In the genomic region with DNA sequence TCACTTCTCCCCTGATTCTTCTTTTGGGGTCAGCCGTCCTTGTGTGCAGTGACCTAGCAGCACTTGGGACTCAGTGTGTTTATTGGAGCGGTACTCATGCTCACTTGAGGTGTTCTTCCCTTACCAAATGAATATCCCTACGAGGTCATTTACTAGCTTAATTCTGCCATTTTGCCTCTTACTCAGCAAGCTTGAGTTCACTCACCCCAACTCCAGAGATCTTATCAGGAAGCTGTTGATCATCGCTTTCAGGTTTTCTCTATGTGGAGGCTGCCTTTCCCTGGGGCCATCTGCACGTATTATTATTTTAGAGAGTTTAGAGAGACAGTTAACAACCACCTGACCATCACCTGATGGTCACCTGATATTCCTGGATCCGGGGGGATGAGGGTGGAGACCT, we compare ENCODE assay signal across 26 cellular contexts.
"Had no signal": no experiment of that assay in that cellular context is flagged by ENCODE, and none has a peak within 500 bp of the region (broad histone marks: within the 10 kb centered on the region; RNA-seq: fewer than 3 reads in every experiment).

No MANE protein-coding gene starts in this region.

- H3K4me3 ChIP-seq: pancreas, prostate gland, right lobe of liver, sigmoid colon, stomach, thoracic aorta, thyroid gland, tibial nerve, upper lobe of left lung, vagina had no signal

- H3K4me1 Mint-ChIP-seq: stimulated activated effector memory CD8-positive, alpha-beta T cell treated with anti-CD3 and anti-CD28 coated beads, Interleukin-12 subunit alpha, Interleukin-12 subunit beta, amount 100 ng/mL, for 72 hours; stimulated activated naive B cell treated with anti-CD40 and anti-IgM and Interleukin-4, amounts not matched to agents 10 μg/mL and 1 μg/mL and 100 μg/mL, for 72 hours had no signal

- H3K36me3 Mint-ChIP-seq: stimulated activated effector memory CD8-positive, alpha-beta T cell treated with anti-CD3 and anti-CD28 coated beads, Interleukin-12 subunit alpha, Interleukin-12 subunit beta, amount 100 ng/mL, for 72 hours; stimulated activated naive B cell treated with anti-CD40 and anti-IgM and Interleukin-4, amounts not matched to agents 10 μg/mL and 1 μg/mL and 100 μg/mL, for 72 hours had no signal

- H3K36me3 ChIP-seq: neutrophil, pancreas, prostate gland, right lobe of liver, sigmoid colon, stomach, thoracic aorta, thyroid gland, tibial nerve, upper lobe of left lung, vagina had no signal

- H3K4me1 ChIP-seq: pancreas, prostate gland, right lobe of liver, sigmoid colon, stomach, thyroid gland, upper lobe of left lung, vagina had no signal

- DNase-seq: nephron progenitor cell; nucleus accumbens; pancreas; right cardiac atrium; right lobe of liver; sigmoid colon; small intestine; stimulated activated CD4-positive, alpha-beta T cell treated with anti-CD3 and anti-CD28 coated beads, Interleukin-15, amount 100 ng/mL, for 24 hours; stimulated activated CD4-positive, alpha-beta T cell treated with anti-CD3 and anti-CD28 coated beads, Interleukin-2, amount 100 ng/mL, for 24 hours; stimulated activated CD4-positive, alpha-beta T cell treated with anti-CD3 and anti-CD28 coated beads, Interleukin-2, amount 100 ng/mL, for 48 hours; stimulated activated CD4-positive, alpha-beta T cell treated with anti-CD3 and anti-CD28 coated beads, Interleukin-4, amount 100 ng/mL, for 24 hours; stimulated activated naive B cell treated with anti-CD40 and anti-IgM and Interleukin-4, amounts not matched to agents 10 μg/mL and 1 μg/mL and 100 μg/mL, for 72 hours; stimulated activated naive CD4-positive, alpha-beta T cell treated with Interleukin-2 at 50 U/mL for 16 hours; stomach; thyroid gland; trophoblast cell; upper lobe of left lung had no signal

- H3K27ac ChIP-seq: neutrophil, pancreas, prostate gland, right lobe of liver, sigmoid colon, stomach, thoracic aorta, thyroid gland, tibial nerve, upper lobe of left lung, vagina had no signal

- H3K4me3 Mint-ChIP-seq: natural killer cell treated with Interleukin-12 subunit alpha and Interleukin-12 subunit beta and Interleukin-15 and Interleukin-18, amount 100 ng/mL, for 72 hours; nephron progenitor cell; neural crest cell; stimulated activated effector memory CD8-positive, alpha-beta T cell treated with anti-CD3 and anti-CD28 coated beads, Interleukin-12 subunit alpha, Interleukin-12 subunit beta, amount 100 ng/mL, for 72 hours; stimulated activated naive B cell treated with anti-CD40 and anti-IgM and Interleukin-4, amounts not matched to agents 10 μg/mL and 1 μg/mL and 100 μg/mL, for 72 hours; stimulated activated naive CD8-positive, alpha-beta T cell treated with anti-CD3 and anti-CD28 coated beads, Interleukin-15, Interleukin-2, amounts not matched to agents 100 ng/mL and 50 ng/mL, for 24 hours had no signal

- H3K9me3 Mint-ChIP-seq: neural crest cell had no signal

- H3K27ac Mint-ChIP-seq: natural killer cell treated with Interleukin-12 subunit alpha and Interleukin-12 subunit beta and Interleukin-15 and Interleukin-18, amount 100 ng/mL, for 72 hours; stimulated activated effector memory CD8-positive, alpha-beta T cell treated with anti-CD3 and anti-CD28 coated beads, Interleukin-12 subunit alpha, Interleukin-12 subunit beta, amount 100 ng/mL, for 72 hours; stimulated activated naive B cell treated with anti-CD40 and anti-IgM and Interleukin-4, amounts not matched to agents 10 μg/mL and 1 μg/mL and 100 μg/mL, for 72 hours; stimulated activated naive CD8-positive, alpha-beta T cell treated with anti-CD3 and anti-CD28 coated beads, Interleukin-15, Interleukin-2, amounts not matched to agents 100 ng/mL and 50 ng/mL, for 24 hours had no signal

- H3K27me3 Mint-ChIP-seq: natural killer cell treated with Interleukin-12 subunit alpha and Interleukin-12 subunit beta and Interleukin-15 and Interleukin-18, amount 100 ng/mL, for 72 hours; stimulated activated naive B cell treated with anti-CD40 and anti-IgM and Interleukin-4, amounts not matched to agents 10 μg/mL and 1 μg/mL and 100 μg/mL, for 72 hours; stimulated activated naive CD8-positive, alpha-beta T cell treated with anti-CD3 and anti-CD28 coated beads, Interleukin-15, Interleukin-2, amounts not matched to agents 100 ng/mL and 50 ng/mL, for 24 hours had no signal

- H3K27me3 ChIP-seq: neutrophil, pancreas, right lobe of liver, sigmoid colon, stomach, thyroid gland, tibial nerve, upper lobe of left lung, vagina had no signal

- H3K9me3 ChIP-seq: neutrophil, pancreas, prostate gland, right lobe of liver, stomach, thoracic aorta, thyroid gland, tibial nerve, upper lobe of left lung, vagina had no signal
